Comparison of ENCODE assay signal across 8 cellular contexts in the genomic region with DNA sequence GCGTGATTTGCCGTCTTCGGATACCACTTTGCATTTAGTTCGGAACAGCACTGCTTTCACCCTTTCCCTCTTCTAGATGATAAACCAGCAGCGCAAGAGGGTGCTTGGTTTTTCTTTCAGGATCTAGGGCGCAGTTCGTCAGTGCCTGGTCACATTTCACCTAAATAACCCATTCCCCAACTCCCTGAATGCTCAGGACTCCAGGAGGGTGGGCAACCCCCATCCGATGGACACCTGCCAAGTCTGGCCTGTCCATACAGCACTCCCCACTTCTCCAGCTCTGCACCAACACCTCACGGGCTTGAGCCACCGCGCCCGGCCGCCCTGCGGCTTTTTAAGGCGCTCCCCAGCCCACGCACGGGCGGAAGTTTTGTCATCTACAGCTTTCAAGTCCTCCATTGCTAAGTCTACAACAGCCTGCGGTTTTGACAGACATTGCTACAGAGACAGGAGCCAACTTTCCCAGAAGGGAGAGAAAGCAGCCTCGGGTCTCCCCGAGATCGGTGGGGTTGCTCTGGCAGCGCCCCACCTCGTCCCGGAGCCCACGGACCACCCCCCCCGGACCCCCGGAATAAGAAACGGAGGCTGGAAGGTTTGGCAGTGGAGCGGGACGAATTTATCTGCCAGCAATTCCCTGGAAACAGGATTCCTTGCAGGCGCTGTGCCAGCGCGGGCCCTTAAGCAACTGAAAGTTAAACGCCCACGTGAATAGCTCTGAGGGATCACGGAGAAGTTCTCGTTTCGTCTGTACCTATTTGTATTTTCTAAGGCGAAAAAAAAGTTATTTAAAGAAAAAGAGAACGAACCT. TPM values are rescaled to one million over a fixed set of nuclear protein-coding genes. Genes with fewer than 3 reads are reported as not detected.
DNase-seq lines count a peak whose midpoint lies in the region; ATAC-seq and TF ChIP-seq lines count a peak whose summit lies in the region.

No MANE protein-coding gene starts in this region.

- intact Hi-C loops in prostate gland (cut with DNase I), result no loop called here
- intact Hi-C loops in upper lobe of right lung (cut with DNase I), result no loop called here

- no peak for TF ChIP-seq EP300 in gastroesophageal sphincter (IDR thresholded peaks at IDR 0.05)

- H3K9me3 ChIP-seq in gastroesophageal sphincter (peaks cover 0 to 14% (median 0%) of the 10 kb centered on the region in 3 donors), prostate gland (no peaks in the 10 kb centered on the region), upper lobe of right lung (no peaks in the 10 kb centered on the region)

- 10 to 34% methylated on average over 12 to 21 of the region's 41 CpGs for WGBS in gastroesophageal sphincter (ENCODE audit: low coverage in 1 of 2), 2 donors
- WGBS in prostate gland, result 7% methylated on average over 41 of the region's 41 CpGs

- DNase-seq in NOMO-1 treated with dmso at 0.1 percent for 144 hours (lab: John Stamatoyannopoulos, UW; ENCODE audit: unreplicated experiment) (peak; percentile 79), activated T-helper 1 cell treated with Interleukin-2 at 50 U/mL for 16 hours (ENCODE audit: low read depth) (peak; percentile 56), prostate gland (ENCODE audit: low spot score) (no peak), upper lobe of right lung (peak; percentile 90), NCI-H524 (lab: John Stamatoyannopoulos, UW) (no peak)

- peaks cover 86% of the 10 kb centered on the region for H3K27me3 ChIP-seq in gastroesophageal sphincter
- H3K27me3 ChIP-seq in prostate gland (replicated peaks; ENCODE audit: insufficient read depth), result peaks cover 14% of the 10 kb centered on the region
- peaks cover 43% of the 10 kb centered on the region for H3K27me3 ChIP-seq in upper lobe of right lung

- no peaks in the 10 kb centered on the region for H3K36me3 ChIP-seq in gastroesophageal sphincter
- no peaks in the 10 kb centered on the region for H3K36me3 ChIP-seq in prostate gland
- H3K36me3 ChIP-seq in upper lobe of right lung, result no peaks in the 10 kb centered on the region

- H3K4me3 ChIP-seq in gastroesophageal sphincter (peak overlapping the region; percentile 30 to 56), prostate gland (peak overlapping the region; percentile 29 to 34), upper lobe of right lung (peak overlapping the region; percentile 69)

- H3K4me1 ChIP-seq in gastroesophageal sphincter (peaks cover 0 to 21% (median 10%) of the 10 kb centered on the region in 3 donors), prostate gland (replicated peaks) (no peaks in the 10 kb centered on the region), upper lobe of right lung (peaks cover 5% of the 10 kb centered on the region)

- TF ChIP-seq POLR2A in GM19099 (IDR thresholded peaks at IDR 0.05; ENCODE audit: extremely low read depth, insufficient read length, low read depth) (peak; percentile 33), gastroesophageal sphincter (IDR thresholded peaks at IDR 0.05) (no peak), prostate gland (IDR thresholded peaks at IDR 0.05) (no peak)

- ATAC-seq in gastroesophageal sphincter (peak; percentile 34), upper lobe of right lung (peak; percentile 86), GM21723 (IDR thresholded peaks at IDR 0.05; ENCODE audit: unreplicated experiment) (no peak)

- no peak for TF ChIP-seq CTCF in gastroesophageal sphincter (IDR thresholded peaks at IDR 0.05)
- no peak for TF ChIP-seq CTCF in prostate gland (IDR thresholded peaks at IDR 0.05)
- no peak for TF ChIP-seq CTCF in upper lobe of right lung (IDR thresholded peaks at IDR 0.05)

- H3K27ac ChIP-seq in gastroesophageal sphincter (peak overlapping the region in 1 of 4 donors; percentile 49), prostate gland (no peak overlapping the region), upper lobe of right lung (peak overlapping the region; percentile 62)

RNA-seq across cellular contexts. Expression of a gene that starts 38.6 kb away (rescaled TPM):
- total RNA-seq in gastroesophageal sphincter (10 to 100 TPM in 1 of 4 donors, 1 to 10 TPM in 3; 1.9 to 12.3 (median 5.0) TPM), prostate gland (10 to 100 TPM in 1 of 2 donors, 1 to 10 TPM in 1; 4.1 to 10.5 TPM), upper lobe of right lung (25.7 TPM)

RNA-seq across cellular contexts. Expression of a gene that starts 50.4 kb away (rescaled TPM):
- total RNA-seq in gastroesophageal sphincter (1 to 10 TPM in 2 of 4 donors, under 1 TPM in 2; 0.17 to 1.9 (median 0.92) TPM), prostate gland (1 to 10 TPM in 1 of 2 donors, under 1 TPM in 1; 0.23 to 1.2 TPM), upper lobe of right lung (5.1 TPM)

RNA-seq across cellular contexts. Expression of a gene that starts 54.8 kb away (rescaled TPM):
- 10 to 100 TPM in 1 of 4 donors, 1 to 10 TPM in 3; 3.6 to 10.2 (median 6.9) TPM for total RNA-seq in gastroesophageal sphincter
- 1 to 10 TPM; 4.9 to 5.2 TPM for total RNA-seq in prostate gland
- 12.4 TPM for total RNA-seq in upper lobe of right lung

Comparison
In these comparisons a context has a peak if more than half of its experiments do, and no peak if none do; other contexts are left out.
1. DNase-seq: peak in NOMO-1 treated with dmso at 0.1 percent for 144 hours (single experiment), activated T-helper 1 cell treated with Interleukin-2 at 50 U/mL for 16 hours (single experiment) and upper lobe of right lung (single experiment); none in prostate gland (single experiment) and NCI-H524 (0 of 2).
2. Peak in every context shown above with its lines, with median percentiles within 50 percentile points of each other: H3K4me3 ChIP-seq.